ENCODE assay signal across 2 cellular contexts in genomic region chr11:30202989-30203388, GRCh38. TPM values are rescaled to one million over a fixed set of nuclear protein-coding genes. Genes with fewer than 3 reads are reported as not detected.
"Had no signal": no experiment of that assay in that cellular context is flagged by ENCODE, and none has a peak within 500 bp of the region (broad histone marks: within the 10 kb centered on the region; RNA-seq: fewer than 3 reads in every experiment).

No MANE protein-coding gene starts in this region.

RNA-seq across cellular contexts. Expression of gene FSHB, which starts 27.8 kb away (rescaled TPM):
- polyA plus RNA-seq: stomach, urinary bladder had no signal
